ENCODE assay signal across 11 cellular contexts in the genomic region with DNA sequence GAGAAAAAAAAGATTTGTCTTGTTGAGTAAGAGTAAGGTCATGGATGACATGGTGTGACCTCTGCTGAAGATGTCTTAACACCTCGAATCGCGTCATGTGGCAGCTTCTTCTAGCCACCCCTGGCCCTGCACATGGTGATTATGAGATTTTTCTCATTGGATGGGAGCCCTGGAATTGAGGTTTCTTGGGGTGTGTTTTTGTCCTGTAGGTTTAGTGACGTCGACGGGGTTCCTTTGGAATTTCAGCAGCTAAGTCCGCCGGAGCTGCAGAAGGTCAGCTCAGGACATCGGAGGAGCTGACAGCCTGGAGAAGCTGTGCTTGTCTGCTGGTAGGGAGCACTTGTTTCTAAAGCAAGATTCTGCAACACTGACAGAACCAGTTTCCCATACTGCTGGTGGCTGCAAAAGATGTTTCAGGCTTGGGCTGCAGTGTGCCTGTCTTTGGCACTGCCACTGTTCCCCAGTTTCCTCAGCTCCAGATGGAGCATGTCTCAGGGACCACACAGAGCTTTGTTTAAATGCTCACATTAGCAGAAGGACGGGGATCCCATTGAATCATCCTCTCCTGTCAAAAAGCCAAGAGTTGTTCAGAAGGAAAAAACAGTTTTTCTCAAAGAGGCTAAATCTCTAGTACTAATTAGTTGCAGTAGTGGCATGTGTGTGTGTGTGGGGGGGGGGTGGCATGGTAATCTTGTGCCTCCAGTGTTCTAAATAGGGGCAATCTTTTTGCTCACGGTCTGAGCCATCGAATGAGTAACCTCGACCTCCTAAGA. TPM values are rescaled to one million over a fixed set of nuclear protein-coding genes. Genes with fewer than 3 reads are reported as not detected.
DNase-seq lines count a peak whose midpoint lies in the region; ATAC-seq, FAIRE-seq and TF ChIP-seq lines count a peak whose summit lies in the region.
"Had no signal": no experiment of that assay in that cellular context is flagged by ENCODE, and none has a peak within 500 bp of the region (broad histone marks: within the 10 kb centered on the region; RNA-seq: fewer than 3 reads in every experiment).

No MANE protein-coding gene starts in this region.

- POLR2A ChIA-PET in AG04450 (lab: Yijun Ruan, JAX), result interaction anchor here (0.8 to 1.8 kb wide), 3 partner anchors 15 to 74 kb away, joined by 3 to 13 read pairs (median 6); no protein-coding TSS in a partner anchor

- DNase-seq in AG04450 (ENCODE audit: low read depth, low spot score) (no peak), HTR-8/SVneo (ENCODE audit: insufficient read length, low spot score) (no peak), occipital lobe (lab: John Stamatoyannopoulos, UW) (peak; percentile 6), middle frontal gyrus (ENCODE audit: extremely low spot score, low spot score) (no peak)
- DNase-seq in activated naive CD4-positive, alpha-beta T cell treated with anti-CD3 and anti-CD28 coated beads, Interleukin-2, amount 50 U/mL, for 16 hours, result no peak
- DNase-seq: NCI-H1105 had no signal

- ATAC-seq in GM21528 (IDR thresholded peaks at IDR 0.05; ENCODE audit: low FRiP score, unreplicated experiment) (no peak), GM19324 (IDR thresholded peaks at IDR 0.05; ENCODE audit: low FRiP score, unreplicated experiment) (no peak)

- H3K27ac ChIP-seq in AG04450 (ENCODE audit: low read depth, low read length), result peak overlapping the region; percentile 78
- H3K27ac ChIP-seq: C4-2B, epithelial cell of prostate had no signal

- no peaks in the 10 kb centered on the region for H3K36me3 ChIP-seq in endocrine pancreas (ENCODE audit: control insufficient read depth, insufficient read depth, low read length)

- no peaks in the 10 kb centered on the region for H3K4me1 ChIP-seq in endocrine pancreas (ENCODE audit: control insufficient read depth, insufficient read depth, low read length)

- H3K4me3 ChIP-seq in AG04450 (ENCODE audit: low read depth, low read length) (peak overlapping the region; percentile 21; the same call in 1 of the 2 replicates), endocrine pancreas (ENCODE audit: control insufficient read depth, insufficient read depth, low read length) (no peak overlapping the region)

- no peak for TF ChIP-seq CTCF in AG04450 (IDR thresholded peaks at IDR 0.05; ENCODE audit: low read depth, low read length)

- FAIRE-seq in HTR-8/SVneo (lab: Jason Lieb, UNC), result peak; percentile 85

- H3K9me3 ChIP-seq in AG04450 (ENCODE audit: control insufficient read depth, insufficient read depth, low read length), result no peaks in the 10 kb centered on the region
- no peaks in the 10 kb centered on the region for H3K9me3 ChIP-seq in endocrine pancreas (ENCODE audit: control insufficient read depth, low read length)

- H3K27me3 ChIP-seq in AG04450 (ENCODE audit: control insufficient read depth, insufficient read depth, low read length) (no peaks in the 10 kb centered on the region), endocrine pancreas (ENCODE audit: control insufficient read depth, insufficient read depth, low read length) (no peaks in the 10 kb centered on the region)

- H3K9ac ChIP-seq in endocrine pancreas (ENCODE audit: control insufficient read depth, insufficient read depth, low read length), result peak overlapping the region; percentile 47

- CTCF ChIA-PET in AG04450 (lab: Charles Lee), result interaction anchor here (0.5 to 1.1 kb wide), 2 partner anchors 34 to 142 kb away, joined by 4 read pairs; no protein-coding TSS in a partner anchor

RNA-seq across cellular contexts. Expression of gene FOS, which starts 5.2 kb away (rescaled TPM):
- polyA plus RNA-seq in AG04450 (2011; rRNA removed), result 30.6 and 55.8 TPM in 2 replicates
- 112 and 193 TPM in 2 replicates for polyA minus RNA-seq in AG04450 (2011; rRNA and poly(A)+ RNA removed)
- 51.2 TPM for total RNA-seq in occipital lobe
